In the genomic region with DNA sequence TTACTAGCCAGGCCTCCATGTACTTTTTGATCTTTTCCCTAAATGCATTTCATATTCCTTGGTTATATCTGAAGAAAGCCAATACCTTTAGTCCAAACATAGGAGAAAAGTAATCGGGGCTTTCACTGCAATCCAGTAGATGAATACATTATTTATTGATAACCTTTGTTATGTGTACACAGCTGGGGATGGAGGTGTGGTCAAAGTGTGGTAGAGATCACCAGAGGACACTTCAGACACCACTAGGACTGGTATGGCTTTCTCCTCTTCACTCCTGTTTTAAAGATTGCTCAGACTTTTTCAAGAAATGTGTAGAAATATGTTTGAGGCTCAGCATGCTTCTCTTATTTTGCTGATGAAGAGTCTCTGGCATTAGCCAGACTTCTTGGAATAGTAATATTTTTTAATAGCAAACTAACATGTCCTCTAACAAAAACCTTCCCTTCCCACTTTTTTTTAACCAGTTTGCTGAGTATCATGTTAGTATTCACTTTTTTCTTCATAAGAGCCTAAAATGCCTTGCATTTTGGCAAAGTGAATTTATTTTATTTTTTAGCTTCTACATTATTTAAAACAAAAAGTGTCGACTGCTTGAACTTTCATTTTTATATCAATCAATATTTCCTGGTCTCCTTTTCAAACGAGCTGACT, we compare ENCODE assay signal across 8 cellular contexts.
DNase-seq lines count a peak whose midpoint lies in the region; ATAC-seq lines count a peak whose summit lies in the region.

No MANE protein-coding gene starts in this region.

- H4K8ac ChIP-seq in neuronal stem cell (ENCODE audit: low read depth, low read length): no peak overlapping the region

- no peak overlapping the region for H3K4me3 ChIP-seq in neuronal stem cell (ENCODE audit: low read length in 2 of 2)

- POLR2A ChIA-PET in activated naive CD8-positive, alpha-beta T cell treated with anti-CD3 and anti-CD28 coated beads, Interleukin-2, amount 10 ng/mL, durations not matched to agents 7 days and 5 days (lab: Charles Lee): interaction anchor here (1.0 to 12.2 kb wide), 6 partner anchors 16 to 76 kb away, joined by 3 to 132 read pairs (median 16); a partner anchor contains a TSS

- H3K27ac Mint-ChIP-seq in activated naive CD8-positive, alpha-beta T cell treated with anti-CD3 and anti-CD28 coated beads, Interleukin-2, amount 10 ng/mL, durations not matched to agents 7 days and 5 days: peak overlapping the region; percentile 81

- H3K36me3 ChIP-seq in neuronal stem cell (replicated peaks in 1 of 2; ENCODE audit: control insufficient read depth in 2 of 2, insufficient read depth in 2 of 2, low read length in 2 of 2): no peaks in the 10 kb centered on the region

- H3K27me3 ChIP-seq in neuronal stem cell (ENCODE audit: control insufficient read depth in 3 of 3, insufficient read depth in 3 of 3, low read depth in 1 of 3, low read length in 3 of 3): no peaks in the 10 kb centered on the region

- H2AK5ac ChIP-seq in neuronal stem cell (ENCODE audit: low read depth, low read length): no peak overlapping the region

- no peak overlapping the region for H3K18ac ChIP-seq in neuronal stem cell (ENCODE audit: low read length)

- peaks cover 17% of the 10 kb centered on the region for H3K36me3 Mint-ChIP-seq in activated naive CD8-positive, alpha-beta T cell treated with anti-CD3 and anti-CD28 coated beads, Interleukin-2, amount 10 ng/mL, durations not matched to agents 7 days and 5 days

- WGBS in neuronal stem cell (ENCODE audit: extremely low coverage in 2 of 2, insufficient read length in 2 of 2, insufficient replicate concordance in 1 of 2), 2 donors: no CpG with 5 or more reads among the region's 3 CpGs

- H3K4me2 ChIP-seq in neuronal stem cell (ENCODE audit: insufficient read depth, low read length, poor library complexity, severe bottlenecking): no peak overlapping the region

- no peak overlapping the region for H2BK15ac ChIP-seq in neuronal stem cell (ENCODE audit: low read length)

- H2BK120ac ChIP-seq in neuronal stem cell (ENCODE audit: low read depth, low read length): no peak overlapping the region

- H3K23ac ChIP-seq in neuronal stem cell (ENCODE audit: low read depth, low read length, poor library complexity): no peak overlapping the region

- no peaks in the 10 kb centered on the region for H3K27me3 Mint-ChIP-seq in activated naive CD8-positive, alpha-beta T cell treated with anti-CD3 and anti-CD28 coated beads, Interleukin-2, amount 10 ng/mL, durations not matched to agents 7 days and 5 days

- peak overlapping the region; percentile 81 for H3K4me3 Mint-ChIP-seq in activated naive CD8-positive, alpha-beta T cell treated with anti-CD3 and anti-CD28 coated beads, Interleukin-2, amount 10 ng/mL, durations not matched to agents 7 days and 5 days

- no peak overlapping the region for H3K14ac ChIP-seq in neuronal stem cell (ENCODE audit: low read length)

- H3K27ac ChIP-seq in neuronal stem cell (replicated peaks; ENCODE audit: low read length): no peak overlapping the region

- no peaks in the 10 kb centered on the region for H3K9me3 ChIP-seq in neuronal stem cell (replicated peaks in 1 of 2; ENCODE audit: control insufficient read depth in 2 of 2, insufficient read depth in 1 of 2, low read depth in 1 of 2, low read length in 2 of 2)

- H3K79me1 ChIP-seq in neuronal stem cell (ENCODE audit: low read depth, low read length): no peaks in the 10 kb centered on the region

- peak; percentile 33 for ATAC-seq in GM18520 (IDR thresholded peaks at IDR 0.05; ENCODE audit: unreplicated experiment)
- peak; percentile 46 for ATAC-seq in HG03378 (IDR thresholded peaks at IDR 0.05; ENCODE audit: unreplicated experiment)
- no peak for ATAC-seq in activated naive CD8-positive, alpha-beta T cell treated with anti-CD3 and anti-CD28 coated beads, Interleukin-2, amount 10 ng/mL, durations not matched to agents 7 days and 5 days (ENCODE audit: low read depth)
- ATAC-seq in esophagus mucosa: no peak
- no peak for ATAC-seq in activated CD4-positive, CD25-positive, alpha-beta regulatory T cell treated with anti-CD3 and anti-CD28 coated beads, Interleukin-2, amount 50 U/mL, for 24 hours
- no peak for ATAC-seq in GM19023 (IDR thresholded peaks at IDR 0.05; ENCODE audit: unreplicated experiment)

- no peak overlapping the region for H3K4ac ChIP-seq in neuronal stem cell (ENCODE audit: low read length)

- H3K4me1 Mint-ChIP-seq in activated naive CD8-positive, alpha-beta T cell treated with anti-CD3 and anti-CD28 coated beads, Interleukin-2, amount 10 ng/mL, durations not matched to agents 7 days and 5 days: peaks cover 47% of the 10 kb centered on the region

- H2BK12ac ChIP-seq in neuronal stem cell (ENCODE audit: low read length): no peak overlapping the region

- no peak overlapping the region for H3K9ac ChIP-seq in neuronal stem cell (ENCODE audit: low read depth, low read length, poor library complexity)

- H3K9me3 Mint-ChIP-seq in activated naive CD8-positive, alpha-beta T cell treated with anti-CD3 and anti-CD28 coated beads, Interleukin-2, amount 10 ng/mL, durations not matched to agents 7 days and 5 days: peaks cover 2% of the 10 kb centered on the region

- no peak for DNase-seq in activated naive CD8-positive, alpha-beta T cell treated with anti-CD3 and anti-CD28 coated beads, Interleukin-2, amount 10 ng/mL, durations not matched to agents 7 days and 5 days
- DNase-seq in neuronal stem cell (ENCODE audit: low spot score) (no peak), NCI-H345 (lab: John Stamatoyannopoulos, UW) (no peak)

- no peaks in the 10 kb centered on the region for H3K4me1 ChIP-seq in neuronal stem cell (ENCODE audit: control insufficient read depth in 2 of 2, insufficient read depth in 1 of 2, low read depth in 1 of 2, low read length in 2 of 2)

- peak overlapping the region; percentile 21 for H2AFZ ChIP-seq in neuronal stem cell (ENCODE audit: low read length)

- no peak overlapping the region for H2BK5ac ChIP-seq in neuronal stem cell (ENCODE audit: low read length)

- H4K91ac ChIP-seq in neuronal stem cell (ENCODE audit: low read depth, low read length, poor library complexity): no peak overlapping the region

Comparison
In these comparisons a context has a peak if more than half of its experiments do, and no peak if none do; other contexts are left out.
1. ATAC-seq: peak in GM18520 (single experiment) and HG03378 (single experiment); none in activated naive CD8-positive, alpha-beta T cell treated with anti-CD3 and anti-CD28 coated beads, Interleukin-2, amount 10 ng/mL, durations not matched to agents 7 days and 5 days (single experiment), esophagus mucosa (single experiment), activated CD4-positive, CD25-positive, alpha-beta regulatory T cell treated with anti-CD3 and anti-CD28 coated beads, Interleukin-2, amount 50 U/mL, for 24 hours (0 of 2) and GM19023 (single experiment).